Comparison of ENCODE assay signal across 8 cellular contexts in genomic region chr12:111835531-111836181, GRCh38. TPM values are rescaled to one million over a fixed set of nuclear protein-coding genes. Genes with fewer than 3 reads are reported as not detected.
DNase-seq lines count a peak whose midpoint lies in the region; ATAC-seq and TF ChIP-seq lines count a peak whose summit lies in the region.
"Not testable (repeated sequence)": the region's sequence is repeated elsewhere in the genome, so short reads cannot be mapped to it uniquely, and the experiment has no call there.

No MANE protein-coding gene starts in this region.

- TF ChIP-seq CTCF in 22Rv1 (IDR thresholded peaks at IDR 0.05); Calu3 (IDR thresholded peaks at IDR 0.05; ENCODE audit: unreplicated experiment); spleen (IDR thresholded peaks at IDR 0.05 in 8 of 11, conservative IDR thresholded peaks at IDR 0.05 in 3 of 11): not testable (repeated sequence)

- intact Hi-C loops in Calu3 (cut with micrococcal nuclease; ENCODE audit: unreplicated experiment); naive thymus-derived CD4-positive, alpha-beta T cell (cut with micrococcal nuclease); spleen (cut with DNase I; ENCODE audit: low total_unique reads): not testable (repeated sequence)

- H3K4me1 Mint-ChIP-seq in Calu3 (ENCODE audit: low read depth, unreplicated experiment) (peaks cover 16% of the 10 kb centered on the region), T-helper 17 cell (peaks cover 19% of the 10 kb centered on the region)
- peaks cover 51% of the 10 kb centered on the region for H3K4me1 Mint-ChIP-seq in activated naive CD4-positive, alpha-beta T cell treated with anti-CD3 and anti-CD28 coated beads, Interleukin-2, amount 10 ng/mL, durations not matched to agents 7 days and 5 days
- peaks cover 18 to 51% (median 41%) of the 10 kb centered on the region in 7 donors for H3K4me1 Mint-ChIP-seq in naive thymus-derived CD4-positive, alpha-beta T cell

- not testable (repeated sequence) for H3K9me3 Mint-ChIP-seq in Calu3 (ENCODE audit: low read depth, unreplicated experiment); activated naive CD4-positive, alpha-beta T cell treated with anti-CD3 and anti-CD28 coated beads, Interleukin-2, amount 10 ng/mL, durations not matched to agents 7 days and 5 days
- peaks cover 0 to 23% (median 3%) of the 10 kb centered on the region in 11 donors for H3K9me3 Mint-ChIP-seq in naive thymus-derived CD4-positive, alpha-beta T cell

- CTCF ChIA-PET in Calu3 (lab: Charles Lee) = not testable (repeated sequence)
- CTCF ChIA-PET in activated naive CD4-positive, alpha-beta T cell treated with anti-CD3 and anti-CD28 coated beads, Interleukin-2, amount 10 ng/mL, durations not matched to agents 7 days and 5 days (lab: Charles Lee) = interaction anchor here (1.2 kb wide), 1 partner anchor 23 kb away, joined by 3 read pairs; no protein-coding TSS in a partner anchor
- CTCF ChIA-PET in naive thymus-derived CD4-positive, alpha-beta T cell (lab: Charles Lee) = interaction anchor here (1.2 kb wide), 1 partner anchor 23 kb away, joined by 3 read pairs; no protein-coding TSS in a partner anchor

- POLR2A ChIA-PET in naive thymus-derived CD4-positive, alpha-beta T cell (lab: Charles Lee) = not testable (repeated sequence)

- TF ChIP-seq POLR2A in spleen (IDR thresholded peaks at IDR 0.05) = not testable (repeated sequence)

- peak overlapping the region; percentile 79 for H3K27ac ChIP-seq in 22Rv1
- H3K27ac ChIP-seq in HUES6 (ENCODE audit: low read depth, low read length) = peak overlapping the region; percentile 60; the same call in 1 of the 2 replicates
- not testable (repeated sequence) for H3K27ac ChIP-seq in naive thymus-derived CD4-positive, alpha-beta T cell (ENCODE audit: low read depth, low read length)
- H3K27ac ChIP-seq in spleen = peak overlapping the region in 5 of 8 donors; percentile 5 to 79 (median 63)

- H3K9ac ChIP-seq in HUES6 (ENCODE audit: low read length) = peak overlapping the region; percentile 74

- not testable (repeated sequence) for H3K27me3 ChIP-seq in HUES6 (ENCODE audit: control insufficient read depth, insufficient read depth, low read length); naive thymus-derived CD4-positive, alpha-beta T cell (ENCODE audit: control insufficient read depth in 2 of 2, insufficient read depth in 2 of 2, low read length in 2 of 2); spleen (replicated peaks in 1 of 7)

- not testable (repeated sequence) for ATAC-seq in T-helper 17 cell; naive thymus-derived CD4-positive, alpha-beta T cell

- H3K27me3 Mint-ChIP-seq in Calu3 (ENCODE audit: unreplicated experiment) = peaks cover 25% of the 10 kb centered on the region
- not testable (repeated sequence) for H3K27me3 Mint-ChIP-seq in T-helper 17 cell
- peaks cover 13% of the 10 kb centered on the region for H3K27me3 Mint-ChIP-seq in activated naive CD4-positive, alpha-beta T cell treated with anti-CD3 and anti-CD28 coated beads, Interleukin-2, amount 10 ng/mL, durations not matched to agents 7 days and 5 days
- peaks cover 0 to 20% (median 0%) of the 10 kb centered on the region in 5 donors for H3K27me3 Mint-ChIP-seq in naive thymus-derived CD4-positive, alpha-beta T cell

- H3K4me3 ChIP-seq in HUES6 (ENCODE audit: low read depth, low read length) = peak overlapping the region; percentile 59; the same call in 1 of the 2 replicates
- H3K4me3 ChIP-seq in naive thymus-derived CD4-positive, alpha-beta T cell (ENCODE audit: low read length) = not testable (repeated sequence)
- peak overlapping the region in 1 of 8 donors; percentile 50 for H3K4me3 ChIP-seq in spleen

- DNase-seq in Calu3; T-helper 17 cell; activated naive CD4-positive, alpha-beta T cell treated with anti-CD3 and anti-CD28 coated beads, Interleukin-2, amount 10 ng/mL, durations not matched to agents 7 days and 5 days; naive thymus-derived CD4-positive, alpha-beta T cell; spleen: not testable (repeated sequence)
- peak; percentile 41 for DNase-seq in islet precursor cell

- peaks cover 15% of the 10 kb centered on the region for H3K36me3 Mint-ChIP-seq in Calu3 (ENCODE audit: insufficient read depth, unreplicated experiment)
- H3K36me3 Mint-ChIP-seq in T-helper 17 cell (ENCODE audit: low read depth) = not testable (repeated sequence)
- H3K36me3 Mint-ChIP-seq in activated naive CD4-positive, alpha-beta T cell treated with anti-CD3 and anti-CD28 coated beads, Interleukin-2, amount 10 ng/mL, durations not matched to agents 7 days and 5 days = peaks cover 41% of the 10 kb centered on the region
- H3K36me3 Mint-ChIP-seq in naive thymus-derived CD4-positive, alpha-beta T cell = peaks cover 0 to 29% (median 19%) of the 10 kb centered on the region in 5 donors

- H3K4me3 Mint-ChIP-seq in Calu3 (ENCODE audit: low read depth, unreplicated experiment) (peak overlapping the region; percentile 79), T-helper 17 cell (peak overlapping the region; percentile 16)
- not testable (repeated sequence) for H3K4me3 Mint-ChIP-seq in activated naive CD4-positive, alpha-beta T cell treated with anti-CD3 and anti-CD28 coated beads, Interleukin-2, amount 10 ng/mL, durations not matched to agents 7 days and 5 days
- H3K4me3 Mint-ChIP-seq in naive thymus-derived CD4-positive, alpha-beta T cell = peak overlapping the region in 3 of 10 donors; percentile 6 to 46 (median 43)

- H3K36me3 ChIP-seq in HUES6 (ENCODE audit: control insufficient read depth, insufficient read depth, low read length) (peaks cover 14% of the 10 kb centered on the region), spleen (peaks cover 0 to 22% (median 12%) of the 10 kb centered on the region in 6 donors)
- H3K36me3 ChIP-seq in naive thymus-derived CD4-positive, alpha-beta T cell (ENCODE audit: control insufficient read depth in 2 of 3, insufficient read depth in 3 of 3, low read length in 3 of 3) = peaks cover 0 to 15% (median 4%) of the 10 kb centered on the region in 3 experiments

- H3K9me3 ChIP-seq in HUES6 (ENCODE audit: control insufficient read depth, insufficient read depth, low read depth, low read length); T-helper 17 cell (ENCODE audit: control insufficient read depth, low read length, poor library complexity, severe bottlenecking); naive thymus-derived CD4-positive, alpha-beta T cell (ENCODE audit: control insufficient read depth in 2 of 3, low read length in 3 of 3); spleen: not testable (repeated sequence)

- not testable (repeated sequence) for H3K4me1 ChIP-seq in HUES6 (ENCODE audit: control insufficient read depth, insufficient read depth, low read length)
- H3K4me1 ChIP-seq in naive thymus-derived CD4-positive, alpha-beta T cell (ENCODE audit: control insufficient read depth in 2 of 2, insufficient read depth in 2 of 2, low read length in 2 of 2) = peaks cover 4 to 12% of the 10 kb centered on the region in 2 donors
- peaks cover 11 to 33% (median 17%) of the 10 kb centered on the region in 6 donors for H3K4me1 ChIP-seq in spleen

- 89 to 97% (median 94%) methylated on average over 18 to 28 of the region's 28 CpGs for WGBS in spleen, 5 donors

- not testable (repeated sequence) for BruUV-seq in Calu3 (replicated peaks; lab: Mats Ljungman, UMichigan)

- H3K27ac Mint-ChIP-seq in Calu3 (ENCODE audit: unreplicated experiment) = peak overlapping the region; percentile 76
- H3K27ac Mint-ChIP-seq in T-helper 17 cell = peak overlapping the region; percentile 83
- H3K27ac Mint-ChIP-seq in activated naive CD4-positive, alpha-beta T cell treated with anti-CD3 and anti-CD28 coated beads, Interleukin-2, amount 10 ng/mL, durations not matched to agents 7 days and 5 days = peak overlapping the region; percentile 53
- peak overlapping the region in 5 of 9 donors; percentile 41 to 82 (median 72) for H3K27ac Mint-ChIP-seq in naive thymus-derived CD4-positive, alpha-beta T cell

RNA-seq across cellular contexts. Expression of gene MAPKAPK5, which starts 6.4 kb away (rescaled TPM):
- total RNA-seq in Calu3 (2022) (84.2 and 84.8 TPM in 2 replicates), T-helper 17 cell (10 to 100 TPM; 59.8 to 63.7 TPM), spleen (10 to 100 TPM; 35.1 to 56.4 (median 45.2) TPM)
- total RNA-seq in naive thymus-derived CD4-positive, alpha-beta T cell = 10 to 100 TPM; 46.1 to 72.1 (median 60.0) TPM
- 10 to 100 TPM; 30.6 to 53.4 TPM for polyA plus RNA-seq in naive thymus-derived CD4-positive, alpha-beta T cell
- polyA plus RNA-seq in spleen = 10 to 100 TPM; 12.7 to 17.3 (median 14.2) TPM
